In the genomic region with DNA sequence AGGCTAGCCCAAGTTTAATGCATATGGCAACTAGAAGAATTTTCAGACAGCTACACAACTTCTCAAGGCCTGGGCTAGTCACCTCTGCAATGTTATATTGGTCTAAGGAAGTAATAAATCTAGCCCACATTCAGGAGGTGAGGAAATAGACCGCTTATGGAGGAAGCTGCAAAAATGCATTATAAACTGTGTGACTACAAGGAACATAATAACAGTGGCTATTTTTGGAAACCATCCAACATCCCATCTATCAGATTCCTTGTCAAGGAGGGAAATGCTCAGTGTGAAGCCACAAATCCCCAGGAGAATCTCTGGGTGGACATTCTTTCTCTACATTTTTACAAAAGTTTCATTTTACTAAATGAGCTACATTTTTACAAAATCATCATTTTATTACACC, we compare ENCODE assay signal across 17 cellular contexts.
DNase-seq lines count a peak whose midpoint lies in the region; ATAC-seq and TF ChIP-seq lines count a peak whose summit lies in the region.
"Had no signal": no experiment of that assay in that cellular context is flagged by ENCODE, and none has a peak within 500 bp of the region (broad histone marks: within the 10 kb centered on the region; RNA-seq: fewer than 3 reads in every experiment).

No MANE protein-coding gene starts in this region.

- no peaks in the 10 kb centered on the region for H3K9me3 Mint-ChIP-seq in MCF 10A (ENCODE audit: unreplicated experiment)

- CTCF ChIA-PET in MCF 10A (lab: Yijun Ruan, JAX): interaction anchor here (0.6 kb wide), 2 partner anchors 42 to 383 kb away, joined by 3 to 4 read pairs; no protein-coding TSS in a partner anchor

- intact Hi-C loops in MCF 10A (cut with micrococcal nuclease) (loop anchor here (10.0 kb wide), 1 partner anchor 122 kb away; the partner anchor contains the start of gene FIBIN), breast epithelium (cut with DNase I; ENCODE audit: low total_unique reads) (no loop called here), tibial artery (cut with DNase I; ENCODE audit: low total_unique reads) (no loop called here)

- no peak overlapping the region for H3K4me3 ChIP-seq in breast epithelium
- no peak overlapping the region for H3K4me3 ChIP-seq in fibroblast of the aortic adventitia (ENCODE audit: low read depth, low read length)
- H3K4me3 ChIP-seq in tibial artery: no peak overlapping the region
- H3K4me3 ChIP-seq: lung, MG63, SJSA1 had no signal

- no peaks in the 10 kb centered on the region for H3K27me3 Mint-ChIP-seq in MCF 10A (ENCODE audit: insufficient read depth, unreplicated experiment)

- H3K4me1 Mint-ChIP-seq in MCF 10A (ENCODE audit: insufficient read depth, unreplicated experiment): peaks cover 15% of the 10 kb centered on the region
- H3K4me1 Mint-ChIP-seq: stimulated activated effector memory CD8-positive, alpha-beta T cell treated with anti-CD3 and anti-CD28 coated beads, Interleukin-12 subunit alpha, Interleukin-12 subunit beta, amount 100 ng/mL, for 72 hours had no signal

- no peaks in the 10 kb centered on the region for H3K27me3 ChIP-seq in breast epithelium
- no peaks in the 10 kb centered on the region for H3K27me3 ChIP-seq in tibial artery
- H3K27me3 ChIP-seq: MG63, SJSA1 had no signal

- H3K27ac Mint-ChIP-seq in MCF 10A (ENCODE audit: low read depth, unreplicated experiment): no peak overlapping the region
- H3K27ac Mint-ChIP-seq: stimulated activated effector memory CD8-positive, alpha-beta T cell treated with anti-CD3 and anti-CD28 coated beads, Interleukin-12 subunit alpha, Interleukin-12 subunit beta, amount 100 ng/mL, for 72 hours had no signal

- no peak for TF ChIP-seq CTCF in MCF 10A (IDR thresholded peaks at IDR 0.05; ENCODE audit: unreplicated experiment)
- no peak for TF ChIP-seq CTCF in breast epithelium (IDR thresholded peaks at IDR 0.05)
- TF ChIP-seq CTCF in fibroblast of the aortic adventitia (IDR thresholded peaks at IDR 0.05; ENCODE audit: insufficient read depth, low read length): no peak
- no peak for TF ChIP-seq CTCF in tibial artery (IDR thresholded peaks at IDR 0.05)

- H3K27ac ChIP-seq in breast epithelium: no peak overlapping the region
- H3K27ac ChIP-seq in tibial artery: peak overlapping the region in 1 of 2 donors; percentile 2
- H3K27ac ChIP-seq: SJSA1 had no signal

- DNase-seq in MCF 10A (ENCODE audit: unreplicated experiment) (peak; percentile 4), breast epithelium (ENCODE audit: low spot score in 2 of 2) (no peak), NOMO-1 treated with DMSO at 0.1 percent for 48 hours (lab: John Stamatoyannopoulos, UW; ENCODE audit: unreplicated experiment) (peak; percentile 69), fibroblast of the aortic adventitia (ENCODE audit: low read depth) (peak; percentile 61), tibial artery (no peak), D341Med (ENCODE audit: low spot score) (no peak)
- DNase-seq: activated CD4-positive, alpha-beta T cell treated with anti-CD3 and anti-CD28 coated beads, Interleukin-2, amount 50 U/mL, for 1 hour; amniotic stem cell; MG63; NCI-H2081 treated with DMSO at 0.1 percent for 48 hours; retina had no signal

- no peak overlapping the region for H3K4me3 Mint-ChIP-seq in MCF 10A (ENCODE audit: unreplicated experiment)
- H3K4me3 Mint-ChIP-seq: nephron; stimulated activated effector memory CD8-positive, alpha-beta T cell treated with anti-CD3 and anti-CD28 coated beads, Interleukin-12 subunit alpha, Interleukin-12 subunit beta, amount 100 ng/mL, for 72 hours had no signal

- no TSS peak for BruUV-seq in MCF 10A (replicated peaks; lab: Mats Ljungman, UMichigan)

- no peaks in the 10 kb centered on the region for H3K4me1 ChIP-seq in breast epithelium
- H3K4me1 ChIP-seq in tibial artery: peaks cover 0 to 31% (median 13%) of the 10 kb centered on the region in 4 donors
- H3K4me1 ChIP-seq: SJSA1 had no signal

- no peak for TF ChIP-seq POLR2A in breast epithelium (IDR thresholded peaks at IDR 0.05)

- POLR2A ChIA-PET in MCF 10A (lab: Yijun Ruan, JAX): interaction anchor here (0.9 kb wide), 1 partner anchor 9 kb away, joined by 3 read pairs; no protein-coding TSS in a partner anchor

- H3K9me3 ChIP-seq in breast epithelium (no peaks in the 10 kb centered on the region), tibial artery (no peaks in the 10 kb centered on the region)
- H3K9me3 ChIP-seq: SJSA1 had no signal

- H3K36me3 ChIP-seq in breast epithelium: no peaks in the 10 kb centered on the region
- H3K36me3 ChIP-seq in tibial artery: no peaks in the 10 kb centered on the region
- H3K36me3 ChIP-seq: MG63, SJSA1 had no signal

- no peaks in the 10 kb centered on the region for H3K36me3 Mint-ChIP-seq in MCF 10A (ENCODE audit: insufficient read depth, unreplicated experiment)
- H3K36me3 Mint-ChIP-seq: stimulated activated effector memory CD8-positive, alpha-beta T cell treated with anti-CD3 and anti-CD28 coated beads, Interleukin-12 subunit alpha, Interleukin-12 subunit beta, amount 100 ng/mL, for 72 hours had no signal

- ATAC-seq in HG02970 (IDR thresholded peaks at IDR 0.05; ENCODE audit: low FRiP score, unreplicated experiment) (no peak), HG03039 (IDR thresholded peaks at IDR 0.05; ENCODE audit: unreplicated experiment) (no peak)
- ATAC-seq: stimulated activated effector memory CD8-positive, alpha-beta T cell treated with anti-CD3 and anti-CD28 coated beads, Interleukin-12 subunit alpha, Interleukin-12 subunit beta, amount 100 ng/mL, for 72 hours had no signal

Comparison
In these comparisons a context has a peak if more than half of its experiments do, and no peak if none do; other contexts are left out.
1. DNase-seq: peak in MCF 10A (single experiment), NOMO-1 treated with DMSO at 0.1 percent for 48 hours (single experiment) and fibroblast of the aortic adventitia (single experiment); none in breast epithelium (0 of 2), tibial artery (0 of 2) and D341Med (single experiment).